In the genomic region with DNA sequence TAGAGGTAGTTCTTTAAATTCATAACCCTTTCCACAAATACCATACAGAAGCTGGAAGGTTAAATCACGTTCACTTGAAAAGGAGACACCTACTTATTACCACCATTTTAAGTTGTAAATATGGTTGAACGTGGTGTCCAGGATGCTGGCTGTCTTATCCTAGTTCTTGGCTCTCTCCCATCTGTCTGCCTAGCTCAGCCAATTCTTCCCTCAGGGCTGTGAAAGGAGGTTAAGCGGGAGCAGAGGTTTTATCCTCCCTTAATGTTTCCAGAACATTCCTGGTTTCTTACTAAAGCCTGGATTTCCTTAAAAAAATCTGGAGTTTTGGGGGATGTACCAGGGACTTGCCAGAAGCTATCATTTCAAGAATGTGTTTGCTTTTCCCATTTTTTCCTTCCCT, we compare ENCODE assay signal across 13 cellular contexts.
DNase-seq lines count a peak whose midpoint lies in the region; ATAC-seq and TF ChIP-seq lines count a peak whose summit lies in the region.
"Had no signal": no experiment of that assay in that cellular context is flagged by ENCODE, and none has a peak within 500 bp of the region (broad histone marks: within the 10 kb centered on the region; RNA-seq: fewer than 3 reads in every experiment).

No MANE protein-coding gene starts in this region.

- H3K4me2 ChIP-seq in GM23338 (no peak overlapping the region), neural progenitor cell (no peak overlapping the region)

- H3K36me3 Mint-ChIP-seq in GM23338 (ENCODE audit: low read depth) (peaks cover 23% of the 10 kb centered on the region), neural progenitor cell (no peaks in the 10 kb centered on the region), osteocyte (ENCODE audit: unreplicated experiment) (no peaks in the 10 kb centered on the region)
- no peaks in the 10 kb centered on the region for H3K36me3 Mint-ChIP-seq in activated CD8-positive, alpha-beta memory T cell treated with anti-CD3 and anti-CD28 coated beads, Interleukin-2, amount 10 ng/mL, durations not matched to agents 7 days and 5 days

- no peak for TF ChIP-seq CTCF in GM23338 (conservative IDR thresholded peaks at IDR 0.05; ENCODE audit: low read depth in 2 of 2)
- no peak for TF ChIP-seq CTCF in astrocyte of the spinal cord (IDR thresholded peaks at IDR 0.05; ENCODE audit: low read depth, low read length)
- no peak for TF ChIP-seq CTCF in neural progenitor cell (IDR thresholded peaks at IDR 0.05)
- no peak for TF ChIP-seq CTCF in osteocyte (IDR thresholded peaks at IDR 0.05)

- H3K4me3 ChIP-seq in GM23338 (no peak overlapping the region), astrocyte of the spinal cord (ENCODE audit: low read depth, low read length) (no peak overlapping the region), neural progenitor cell (no peak overlapping the region)
- H3K4me3 ChIP-seq: SJSA1 had no signal

- H3K9me2 ChIP-seq in GM23338 (ENCODE audit: insufficient read depth) = no peaks in the 10 kb centered on the region; the same call in 1 of the 2 replicates

- no peaks in the 10 kb centered on the region for H4K20me1 ChIP-seq in GM23338 (replicated peaks; ENCODE audit: insufficient read depth)
- H4K20me1 ChIP-seq in neural progenitor cell (ENCODE audit: low read depth) = no peaks in the 10 kb centered on the region

- H3K9me3 Mint-ChIP-seq in GM23338 = peaks cover 28% of the 10 kb centered on the region
- peaks cover 14% of the 10 kb centered on the region for H3K9me3 Mint-ChIP-seq in neural progenitor cell
- no peaks in the 10 kb centered on the region for H3K9me3 Mint-ChIP-seq in osteocyte (ENCODE audit: unreplicated experiment)
- H3K9me3 Mint-ChIP-seq in activated CD8-positive, alpha-beta memory T cell treated with anti-CD3 and anti-CD28 coated beads, Interleukin-2, amount 10 ng/mL, durations not matched to agents 7 days and 5 days (ENCODE audit: low read depth) = no peaks in the 10 kb centered on the region

- H2AFZ ChIP-seq in GM23338 = peak overlapping the region; percentile 13; the same call in 1 of the 2 replicates
- H2AFZ ChIP-seq in neural progenitor cell (replicated peaks) = peak overlapping the region; percentile 93

- H3K27me3 ChIP-seq in GM23338 (ENCODE audit: insufficient read depth) = no peaks in the 10 kb centered on the region
- H3K27me3 ChIP-seq in neural progenitor cell = no peaks in the 10 kb centered on the region
- H3K27me3 ChIP-seq: SJSA1 had no signal

- DNase-seq in GM23338 (ENCODE audit: low spot score) (no peak), NCI-H446 treated with DMSO at 0.1 percent for 48 hours (lab: John Stamatoyannopoulos, UW) (peak; percentile 62), astrocyte of the spinal cord (ENCODE audit: low read depth, low spot score) (peak; percentile 3), neural progenitor cell (ENCODE audit: low spot score) (no peak), osteocyte (ENCODE audit: extremely low spot score, unreplicated experiment) (no peak)
- DNase-seq in stimulated activated CD8-positive, alpha-beta memory T cell treated with anti-CD3 and anti-CD28 coated beads, Interleukin-4, amount 100 ng/mL, for 48 hours = no peak
- no peak for DNase-seq in activated CD8-positive, alpha-beta memory T cell treated with anti-CD3 and anti-CD28 coated beads, Interleukin-2, amount 10 ng/mL, durations not matched to agents 7 days and 5 days
- DNase-seq: AML-193, NCI-H1105 treated with DMSO at 0.1 percent for 48 hours, NCI-H1694 treated with DMSO at 0.1 percent for 48 hours, NCI-H510A treated with DMSO at 0.1 percent for 48 hours had no signal

- no peaks in the 10 kb centered on the region; the same call in 1 of the 2 replicates for H3K36me3 ChIP-seq in GM23338 (ENCODE audit: insufficient read depth)
- no peaks in the 10 kb centered on the region for H3K36me3 ChIP-seq in neural progenitor cell
- H3K36me3 ChIP-seq: SJSA1 had no signal

- no peak for ATAC-seq in GM23338
- ATAC-seq in activated CD8-positive, alpha-beta memory T cell treated with anti-CD3 and anti-CD28 coated beads, Interleukin-2, amount 10 ng/mL, durations not matched to agents 7 days and 5 days = no peak
- ATAC-seq: Panc1 had no signal

- H3F3A ChIP-seq in GM23338 (replicated peaks; ENCODE audit: low read depth) (no peaks in the 10 kb centered on the region), neural progenitor cell (ENCODE audit: low read depth) (no peaks in the 10 kb centered on the region)

- no peaks in the 10 kb centered on the region for H3K4me1 ChIP-seq in GM23338 (ENCODE audit: insufficient read depth)
- H3K4me1 ChIP-seq in neural progenitor cell = peaks cover 6% of the 10 kb centered on the region
- H3K4me1 ChIP-seq: SJSA1 had no signal

- no peak overlapping the region for H3K9ac ChIP-seq in neural progenitor cell

- H3K4me3 Mint-ChIP-seq in GM23338 (no peak overlapping the region), neural progenitor cell (no peak overlapping the region), osteocyte (ENCODE audit: unreplicated experiment) (no peak overlapping the region)
- H3K4me3 Mint-ChIP-seq in activated CD8-positive, alpha-beta memory T cell treated with anti-CD3 and anti-CD28 coated beads, Interleukin-2, amount 10 ng/mL, durations not matched to agents 7 days and 5 days = no peak overlapping the region

- CTCF ChIA-PET in activated CD8-positive, alpha-beta memory T cell treated with anti-CD3 and anti-CD28 coated beads, Interleukin-2, amount 10 ng/mL, durations not matched to agents 7 days and 5 days (lab: Charles Lee) = interaction anchor here (0.9 to 2.9 kb wide), 6 partner anchors 11 to 625 kb away, joined by 3 to 20 read pairs (median 3); no protein-coding TSS in a partner anchor

- H3K27ac Mint-ChIP-seq in GM23338 (no peak overlapping the region), neural progenitor cell (no peak overlapping the region), osteocyte (ENCODE audit: unreplicated experiment) (no peak overlapping the region)
- H3K27ac Mint-ChIP-seq in activated CD8-positive, alpha-beta memory T cell treated with anti-CD3 and anti-CD28 coated beads, Interleukin-2, amount 10 ng/mL, durations not matched to agents 7 days and 5 days = no peak overlapping the region

- H3K27me3 Mint-ChIP-seq in GM23338 (ENCODE audit: insufficient read depth, low read depth, poor library complexity) (peaks cover 3% of the 10 kb centered on the region), neural progenitor cell (ENCODE audit: insufficient read depth, low read depth) (peaks cover 4% of the 10 kb centered on the region), osteocyte (ENCODE audit: unreplicated experiment) (no peaks in the 10 kb centered on the region)
- peaks cover 16% of the 10 kb centered on the region for H3K27me3 Mint-ChIP-seq in activated CD8-positive, alpha-beta memory T cell treated with anti-CD3 and anti-CD28 coated beads, Interleukin-2, amount 10 ng/mL, durations not matched to agents 7 days and 5 days

- H3K9me3 ChIP-seq in neural progenitor cell (ENCODE audit: low read depth) = no peaks in the 10 kb centered on the region
- H3K9me3 ChIP-seq: SJSA1 had no signal

- H3K27ac ChIP-seq in GM23338 (ENCODE audit: low read depth) (no peak overlapping the region), neural progenitor cell (no peak overlapping the region)
- H3K27ac ChIP-seq: SJSA1 had no signal

- H3K79me2 ChIP-seq in GM23338 (replicated peaks; ENCODE audit: insufficient read depth) (no peaks in the 10 kb centered on the region), neural progenitor cell (ENCODE audit: low read depth) (no peaks in the 10 kb centered on the region)

- in situ Hi-C loops in astrocyte of the spinal cord (cut with HindIII; ENCODE audit: low sequenced_read_pairs) = no loop called here

- H3K4me1 Mint-ChIP-seq in GM23338 = no peaks in the 10 kb centered on the region
- H3K4me1 Mint-ChIP-seq in neural progenitor cell = no peaks in the 10 kb centered on the region
- H3K4me1 Mint-ChIP-seq in osteocyte (ENCODE audit: unreplicated experiment) = peaks cover 4% of the 10 kb centered on the region
- no peaks in the 10 kb centered on the region for H3K4me1 Mint-ChIP-seq in activated CD8-positive, alpha-beta memory T cell treated with anti-CD3 and anti-CD28 coated beads, Interleukin-2, amount 10 ng/mL, durations not matched to agents 7 days and 5 days

TF ChIP-seq in GM23338, 12 proteins besides CTCF, POLR2A, EP300 and RAD21:
- no peak for TF ChIP-seq ZNF331 (CRISPR knock-in tag; IDR thresholded peaks at IDR 0.05; ENCODE audit: low read depth)
- no peak for TF ChIP-seq ZNF114 (CRISPR knock-in tag; IDR thresholded peaks at IDR 0.05)

Comparison
In these comparisons a context has a peak if more than half of its experiments do, and no peak if none do; other contexts are left out.
1. DNase-seq: peak in NCI-H446 treated with DMSO at 0.1 percent for 48 hours (single experiment) and astrocyte of the spinal cord (single experiment); none in GM23338 (single experiment), neural progenitor cell (single experiment), osteocyte (single experiment), stimulated activated CD8-positive, alpha-beta memory T cell treated with anti-CD3 and anti-CD28 coated beads, Interleukin-4, amount 100 ng/mL, for 48 hours (single experiment) and activated CD8-positive, alpha-beta memory T cell treated with anti-CD3 and anti-CD28 coated beads, Interleukin-2, amount 10 ng/mL, durations not matched to agents 7 days and 5 days (single experiment).